In the genomic region with DNA sequence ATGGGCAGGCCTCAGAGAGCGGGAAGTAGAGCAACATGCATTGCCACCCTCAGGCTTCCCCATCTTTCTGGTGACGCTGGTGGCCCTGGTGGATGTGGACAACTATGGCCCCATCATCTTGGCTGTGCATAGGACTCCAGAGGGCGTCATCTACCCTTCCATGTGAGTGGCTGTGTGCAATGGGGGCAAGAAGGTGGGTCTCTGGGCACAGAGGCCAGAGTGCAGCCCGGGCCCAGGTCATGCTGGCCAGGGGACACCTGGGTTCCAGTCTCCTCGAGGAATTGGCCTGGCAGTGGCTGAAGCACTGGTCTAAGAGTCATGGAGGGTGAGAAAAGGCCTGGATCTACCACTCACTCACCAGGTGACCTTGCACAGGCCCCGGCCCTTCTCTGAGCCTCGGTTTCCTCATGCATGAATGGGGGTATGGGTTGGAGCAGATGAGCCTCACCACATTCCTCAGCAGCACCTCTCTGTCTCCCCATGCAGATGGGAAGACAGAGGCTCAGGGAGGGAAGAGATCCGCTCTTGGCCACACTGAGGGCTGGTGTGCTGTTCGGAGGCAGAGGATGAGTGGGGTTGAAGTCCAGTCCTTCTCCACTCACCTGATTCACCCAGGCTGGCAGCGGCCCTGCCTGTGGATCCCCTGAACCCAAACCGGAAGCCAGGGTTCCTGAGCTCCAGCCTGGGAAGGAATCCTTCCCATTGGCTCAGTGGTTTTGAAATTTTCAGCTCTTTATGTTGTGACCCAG, we compare ENCODE assay signal across 28 cellular contexts. TPM values are rescaled to one million over a fixed set of nuclear protein-coding genes. Genes with fewer than 3 reads are reported as not detected.
DNase-seq lines count a peak whose midpoint lies in the region; ATAC-seq, FAIRE-seq and TF ChIP-seq lines count a peak whose summit lies in the region.
"Had no signal": no experiment of that assay in that cellular context is flagged by ENCODE, and none has a peak within 500 bp of the region (broad histone marks: within the 10 kb centered on the region; RNA-seq: fewer than 3 reads in every experiment).

No MANE protein-coding gene starts in this region.

- WGBS in heart left ventricle, 4 donors, result 87 to 93% (median 91%) methylated on average over 11 of the region's 11 CpGs

- TF ChIP-seq CTCF in heart left ventricle (IDR thresholded peaks at IDR 0.05) (no peak), WERI-Rb-1 (IDR thresholded peaks at IDR 0.05; ENCODE audit: low read depth, low read length) (peak; percentile 35), kidney (IDR thresholded peaks at IDR 0.05; ENCODE audit: borderline replicate concordance, extremely low read depth, insufficient read depth) (no peak)

- H3K36me3 ChIP-seq in heart left ventricle (peaks cover 0 to 52% (median 28%) of the 10 kb centered on the region in 9 donors), WERI-Rb-1 (no peaks in the 10 kb centered on the region), kidney (ENCODE audit: control insufficient read depth in 1 of 2, insufficient read depth in 2 of 2, low read length in 2 of 2) (peaks cover 55 to 69% of the 10 kb centered on the region in 2 donors)

- peak; percentile 21 for DNase-seq in Right ventricle myocardium inferior (ENCODE audit: missing footprints)
- DNase-seq in heart left ventricle, result no peak
- DNase-seq in WERI-Rb-1, result no peak
- DNase-seq in kidney, result peak; percentile 41
- DNase-seq in COR-L47 (lab: John Stamatoyannopoulos, UW), result no peak
- no peak for DNase-seq in glomerular visceral epithelial cell (ENCODE audit: extremely low spot score)
- no peak for DNase-seq in KG1 (lab: John Stamatoyannopoulos, UW)
- DNase-seq: 8988T; C1 segment of cervical spinal cord; Calu3; CD8-positive, alpha-beta T cell; DMS153; H9; HFFc6; NCI-H1048; NCI-H1417 treated with DMSO at 0.1 percent for 48 hours; NCI-H187; NCI-H446 treated with DMSO at 0.1 percent for 48 hours; NCI-H526 treated with DMSO at 0.1 percent for 48 hours; PC-3; SHP77; SW 1271 had no signal

- H3K9ac ChIP-seq in kidney (ENCODE audit: low read length in 2 of 2), result no peak overlapping the region
- H3K9ac ChIP-seq: KMS-11 had no signal

- no peaks in the 10 kb centered on the region for H3K27me3 ChIP-seq in heart left ventricle
- H3K27me3 ChIP-seq in WERI-Rb-1 (ENCODE audit: insufficient read depth, low read depth, severe bottlenecking), result no peaks in the 10 kb centered on the region

- intact Hi-C loops in Right ventricle myocardium inferior (cut with DNase I), result no loop called here
- intact Hi-C loops in heart left ventricle (cut with DNase I), result loop anchor here in 1 of 10 donors (5.0 kb wide), 1 partner anchor 46 kb away; no protein-coding TSS in a partner anchor
- intact Hi-C loops in kidney (cut with DNase I), result no loop called here

- TF ChIP-seq POLR2A in heart left ventricle (IDR thresholded peaks at IDR 0.05), result no peak

- no peak overlapping the region for H3K27ac ChIP-seq in heart left ventricle
- H3K27ac ChIP-seq in WERI-Rb-1, result no peak overlapping the region
- H3K27ac ChIP-seq in kidney (ENCODE audit: low read depth in 2 of 2, low read length in 2 of 2), result peak overlapping the region in 1 of 2 donors; percentile 11
- H3K27ac ChIP-seq: KMS-11 had no signal

- no peak for FAIRE-seq in kidney (lab: Jason Lieb, UNC)
- FAIRE-seq: GM12892, GM18507 had no signal

- H3K9me3 ChIP-seq in heart left ventricle (no peaks in the 10 kb centered on the region), WERI-Rb-1 (ENCODE audit: severe bottlenecking) (no peaks in the 10 kb centered on the region), kidney (ENCODE audit: control insufficient read depth in 1 of 2, low read length in 2 of 2) (no peaks in the 10 kb centered on the region)

- H3K4me1 ChIP-seq in heart left ventricle, result peaks cover 0 to 4% (median 0%) of the 10 kb centered on the region in 12 donors
- peaks cover 0 to 6% of the 10 kb centered on the region in 2 donors for H3K4me1 ChIP-seq in kidney (ENCODE audit: control insufficient read depth in 1 of 2, insufficient read depth in 1 of 2, low read depth in 1 of 2, low read length in 2 of 2)

- H3K4me3 ChIP-seq in heart left ventricle, result no peak overlapping the region
- no peak overlapping the region for H3K4me3 ChIP-seq in WERI-Rb-1 (ENCODE audit: low read depth, low read length)
- H3K4me3 ChIP-seq in kidney (ENCODE audit: low read length in 2 of 2), result no peak overlapping the region

- no peak for ATAC-seq in Right ventricle myocardium inferior
- no peak for ATAC-seq in heart left ventricle
- no peak for ATAC-seq in HG03571 (IDR thresholded peaks at IDR 0.05; ENCODE audit: unreplicated experiment)
- ATAC-seq: CD8-positive, alpha-beta T cell; PC-3 had no signal

RNA-seq across cellular contexts. Expression of gene ADGRG3, which starts 7.2 kb away (rescaled TPM):
- total RNA-seq in Right ventricle myocardium inferior, result 0.87 TPM
- 1 to 10 TPM in 1 of 9 donors, under 1 TPM in 8; 0.12 to 1.4 (median 0.53) TPM for total RNA-seq in heart left ventricle
- polyA plus RNA-seq in heart left ventricle, result under 1 TPM; 0.15 to 0.61 TPM
- 1.8 TPM for total RNA-seq in kidney
- 0.17 TPM for polyA plus RNA-seq in kidney (ENCODE audit: insufficient read depth, low read depth, low replicate concordance)
- total RNA-seq: Calu3, G401, HFFc6, PC-3, RPMI7951 had no signal

RNA-seq across cellular contexts. Expression of gene ADGRG1, which starts 32.5 kb away (rescaled TPM):
- total RNA-seq in Right ventricle myocardium inferior (23.1 TPM), heart left ventricle (10 to 100 TPM; 15.2 to 65.2 (median 17.5) TPM), kidney (351 TPM)
- polyA plus RNA-seq in heart left ventricle (10 to 100 TPM; 14.1 to 23.3 TPM), kidney (ENCODE audit: insufficient read depth, low read depth, low replicate concordance) (188 TPM)

RNA-seq across cellular contexts. Expression of gene DRC7, which starts 33.7 kb away (rescaled TPM):
- total RNA-seq in Right ventricle myocardium inferior (not detected), heart left ventricle (under 1 TPM in 1 of 9 donors, not detected in 8; 0.29 TPM), kidney (3.2 TPM)
- polyA plus RNA-seq in heart left ventricle (not detected), kidney (ENCODE audit: insufficient read depth, low read depth, low replicate concordance) (1.8 TPM)
- total RNA-seq: Calu3; CD8-positive, alpha-beta T cell; G401; HFFc6; PC-3; RPMI7951 had no signal

Comparison
In these comparisons a context has a peak if more than half of its experiments do, and no peak if none do; other contexts are left out.
1. DNase-seq: peak in Right ventricle myocardium inferior (single experiment) and kidney (single experiment); none in heart left ventricle (0 of 5), WERI-Rb-1 (single experiment), COR-L47 (single experiment), glomerular visceral epithelial cell (single experiment) and KG1 (single experiment).